ENCODE assay signal across 8 cellular contexts in genomic region chr16:57300387-57301125, GRCh38. TPM values are rescaled to one million over a fixed set of nuclear protein-coding genes. Genes with fewer than 3 reads are reported as not detected.
DNase-seq lines count a peak whose midpoint lies in the region; ATAC-seq and TF ChIP-seq lines count a peak whose summit lies in the region.

No MANE protein-coding gene starts in this region.

- peak overlapping the region; percentile 68 for H3K27ac ChIP-seq in KOPT-K1 (ENCODE audit: low read depth, low read length, poor library complexity, severe bottlenecking)
- H3K27ac ChIP-seq in esophagus squamous epithelium = peak overlapping the region; percentile 75 to 96 (median 92)
- peak overlapping the region; percentile 55 for H3K27ac ChIP-seq in muscle layer of colon (ENCODE audit: low read depth, low read length)

- H3K27me3 ChIP-seq in esophagus squamous epithelium = no peaks in the 10 kb centered on the region
- H3K27me3 ChIP-seq in muscle layer of colon (ENCODE audit: control insufficient read depth in 1 of 2, insufficient read depth in 2 of 2, low read length in 2 of 2) = no peaks in the 10 kb centered on the region

- peak in 1 of 4 donors; percentile 80 for TF ChIP-seq POLR2A in esophagus squamous epithelium (IDR thresholded peaks at IDR 0.05)

- H3K9ac ChIP-seq in muscle layer of colon (ENCODE audit: low read length) = peak overlapping the region; percentile 73

- TF ChIP-seq CTCF in esophagus squamous epithelium (IDR thresholded peaks at IDR 0.05) = peak; percentile 88 to 99 (median 98)

- intact Hi-C loops in esophagus squamous epithelium (cut with DNase I) = loop anchor here (2.0 to 10.0 kb wide), 2 partner anchors 116 to 224 kb away; no protein-coding TSS in a partner anchor

- peak; percentile 86 for ATAC-seq in GM21825 (IDR thresholded peaks at IDR 0.05; ENCODE audit: unreplicated experiment)

- DNase-seq in DMS79 treated with DMSO at 0.1 percent for 48 hours (lab: John Stamatoyannopoulos, UW) (peak; percentile 90), esophagus squamous epithelium (lab: John Stamatoyannopoulos, UW) (peak; percentile 92)
- peak; percentile 100 for DNase-seq in activated T-cell treated with anti-CD3 and anti-CD28 coated beads, Interleukin-2, amount 50 U/mL, for 48 hours
- peak; percentile 99 for DNase-seq in stimulated activated CD8-positive, alpha-beta memory T cell treated with anti-CD3 and anti-CD28 coated beads, Interleukin-4, amount 100 ng/mL, for 48 hours

- WGBS in esophagus squamous epithelium, 2 donors = 3 to 9% methylated on average over 20 to 25 of the region's 36 CpGs

- H3K4me3 ChIP-seq in esophagus squamous epithelium (peak overlapping the region; percentile 20 to 61 (median 52)), muscle layer of colon (ENCODE audit: low read depth in 1 of 2, low read length in 2 of 2) (peak overlapping the region; percentile 31 to 54)

- H3K4me1 ChIP-seq in esophagus squamous epithelium (peaks cover 12 to 49% (median 24%) of the 10 kb centered on the region in 3 donors), muscle layer of colon (ENCODE audit: insufficient read depth, low read length) (peaks cover 18% of the 10 kb centered on the region)

- H3K9me3 ChIP-seq in KOPT-K1 (ENCODE audit: insufficient read depth, low read length, poor library complexity, severe bottlenecking) (no peaks in the 10 kb centered on the region), esophagus squamous epithelium (no peaks in the 10 kb centered on the region), muscle layer of colon (ENCODE audit: low read length) (no peaks in the 10 kb centered on the region)

- H3K36me3 ChIP-seq in KOPT-K1 (ENCODE audit: insufficient read depth, low read length) (no peaks in the 10 kb centered on the region), esophagus squamous epithelium (no peaks in the 10 kb centered on the region), muscle layer of colon (ENCODE audit: insufficient read depth, low read length) (no peaks in the 10 kb centered on the region)

TF ChIP-seq in PFSK-1, 5 proteins besides CTCF, POLR2A, EP300 and RAD21:
- no peak for TF ChIP-seq POLR2AphosphoS5 (IDR thresholded peaks at IDR 0.05; ENCODE audit: low read depth, low read length)
- TF ChIP-seq FOXP2 (optimal IDR thresholded peaks at IDR 0.05; ENCODE audit: borderline replicate concordance, extremely low read depth, extremely low read length, insufficient read depth) = peak; percentile 80

RNA-seq across cellular contexts. Expression of gene PLLP, which starts 16.1 kb away (rescaled TPM):
- polyA plus RNA-seq in PFSK-1 (2012; ENCODE audit: insufficient read length, low read depth) = 2.3 TPM
- 10 to 100 TPM; 15.5 to 38.5 (median 31.5) TPM for total RNA-seq in esophagus squamous epithelium

RNA-seq across cellular contexts. Expression of gene ARL2BP, which starts 55.5 kb away (rescaled TPM):
- polyA plus RNA-seq in PFSK-1 (2012; ENCODE audit: insufficient read length, low read depth) = 24.3 TPM
- total RNA-seq in esophagus squamous epithelium = 10 to 100 TPM; 44.5 to 75.1 (median 54.6) TPM

RNA-seq across cellular contexts. Expression of gene CCL22, which starts 58.0 kb away (rescaled TPM):
- polyA plus RNA-seq in PFSK-1 (2012; ENCODE audit: insufficient read length, low read depth) = not detected
- total RNA-seq in esophagus squamous epithelium = 1 to 10 TPM in 1 of 4 donors, under 1 TPM in 3; 0.09 to 1.6 (median 0.38) TPM

Comparison
In these comparisons a context has a peak if more than half of its experiments do, and no peak if none do; other contexts are left out.
1. Peak in every context shown above with its lines: DNase-seq, ATAC-seq, H3K4me3 ChIP-seq and H3K27ac ChIP-seq.